In genomic region chr16:64892843-64893242, GRCh38 we compare ENCODE assay signal across 13 cellular contexts.
DNase-seq lines count a peak whose midpoint lies in the region; ATAC-seq, FAIRE-seq and TF ChIP-seq lines count a peak whose summit lies in the region.
"Had no signal": no experiment of that assay in that cellular context is flagged by ENCODE, and none has a peak within 500 bp of the region (broad histone marks: within the 10 kb centered on the region; RNA-seq: fewer than 3 reads in every experiment).

No MANE protein-coding gene starts in this region.

- no peak for ATAC-seq in GM19395 (IDR thresholded peaks at IDR 0.05; ENCODE audit: unreplicated experiment)
- ATAC-seq: activated CD4-positive, alpha-beta T cell treated with anti-CD3 and anti-CD28 coated beads for 36 hours had no signal

- POLR2A ChIA-PET in AG04449 (lab: Yijun Ruan, JAX): no interaction called here

- 0 out of 2 replicates have a peak overlapping the region, but pooled peaks have one; percentile 30 for H3K4me3 ChIP-seq in AG04449 (ENCODE audit: low read depth, low read length)

- DNase-seq in AG04449 (ENCODE audit: low read depth, low spot score) (peak; percentile 89), HS-5 (ENCODE audit: low read depth) (peak; percentile 43), brain pericyte (ENCODE audit: low read depth, low spot score) (peak; percentile 71), iris pigment epithelial cell (ENCODE audit: low read depth) (peak; percentile 89), HTR-8/SVneo (ENCODE audit: insufficient read length, low spot score) (no peak), NCI-H510A treated with DMSO at 0.1 percent for 48 hours (lab: John Stamatoyannopoulos, UW) (no peak), NCI-H1694 (lab: John Stamatoyannopoulos, UW) (no peak)
- DNase-seq: activated CD4-positive, alpha-beta T cell treated with anti-CD3 and anti-CD28 coated beads for 36 hours; aorta; BE2C; NCI-H526 treated with DMSO at 0.1 percent for 48 hours; nephron progenitor cell had no signal

- no peak for TF ChIP-seq CTCF in AG04449 (IDR thresholded peaks at IDR 0.05; ENCODE audit: insufficient read depth, low read length, missing control alignments)

- no peak for FAIRE-seq in HTR-8/SVneo (lab: Jason Lieb, UNC)

- CTCF ChIA-PET in AG04449 (lab: Yijun Ruan, JAX): interaction anchor here (1.0 kb wide), 1 partner anchor 17 kb away, joined by 3 read pairs; no protein-coding TSS in a partner anchor

Comparison
In these comparisons a context has a peak if more than half of its experiments do, and no peak if none do; other contexts are left out.
1. DNase-seq: peak in AG04449 (single experiment), HS-5 (single experiment), brain pericyte (single experiment) and iris pigment epithelial cell (single experiment); none in HTR-8/SVneo (single experiment), NCI-H510A treated with DMSO at 0.1 percent for 48 hours (single experiment) and NCI-H1694 (single experiment).